Comparison of ENCODE assay signal across 1 cellular context in the genomic region with DNA sequence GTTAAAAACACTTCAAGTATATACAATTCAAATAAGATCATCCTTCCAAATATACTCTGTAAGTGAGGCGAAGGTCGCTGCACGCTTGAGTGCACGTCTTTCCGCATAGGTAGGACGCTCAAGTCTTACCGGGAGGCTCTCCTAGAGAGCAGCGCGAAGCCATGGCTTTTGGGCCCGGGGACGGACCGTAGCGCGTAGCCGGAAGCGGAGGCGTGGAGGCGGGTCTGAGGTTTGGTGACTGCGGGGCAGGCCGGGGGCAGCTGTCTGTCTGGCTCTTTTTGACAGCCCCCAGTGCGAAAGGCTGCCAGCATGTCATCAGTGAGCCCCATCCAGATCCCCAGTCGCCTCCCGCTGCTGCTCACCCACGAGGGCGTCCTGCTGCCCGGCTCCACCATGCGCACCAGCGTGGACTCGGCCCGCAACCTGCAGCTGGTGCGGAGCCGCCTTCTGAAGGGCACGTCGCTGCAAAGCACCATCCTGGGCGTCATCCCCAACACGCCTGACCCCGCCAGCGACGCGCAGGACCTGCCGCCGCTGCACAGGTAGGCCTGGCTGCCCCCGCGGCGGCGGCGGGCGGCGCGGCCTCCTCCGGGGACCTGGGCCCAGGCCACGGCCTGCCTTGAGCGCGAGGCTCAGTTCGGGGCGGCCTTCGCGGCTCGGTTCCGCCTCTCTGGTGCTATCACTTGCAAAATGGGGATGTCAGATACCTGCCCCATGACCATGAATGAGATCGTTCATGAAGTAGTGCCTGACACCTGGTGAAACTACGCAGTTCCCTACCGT.
TF ChIP-seq lines count a peak whose summit lies in the region.

A gene with protein sequence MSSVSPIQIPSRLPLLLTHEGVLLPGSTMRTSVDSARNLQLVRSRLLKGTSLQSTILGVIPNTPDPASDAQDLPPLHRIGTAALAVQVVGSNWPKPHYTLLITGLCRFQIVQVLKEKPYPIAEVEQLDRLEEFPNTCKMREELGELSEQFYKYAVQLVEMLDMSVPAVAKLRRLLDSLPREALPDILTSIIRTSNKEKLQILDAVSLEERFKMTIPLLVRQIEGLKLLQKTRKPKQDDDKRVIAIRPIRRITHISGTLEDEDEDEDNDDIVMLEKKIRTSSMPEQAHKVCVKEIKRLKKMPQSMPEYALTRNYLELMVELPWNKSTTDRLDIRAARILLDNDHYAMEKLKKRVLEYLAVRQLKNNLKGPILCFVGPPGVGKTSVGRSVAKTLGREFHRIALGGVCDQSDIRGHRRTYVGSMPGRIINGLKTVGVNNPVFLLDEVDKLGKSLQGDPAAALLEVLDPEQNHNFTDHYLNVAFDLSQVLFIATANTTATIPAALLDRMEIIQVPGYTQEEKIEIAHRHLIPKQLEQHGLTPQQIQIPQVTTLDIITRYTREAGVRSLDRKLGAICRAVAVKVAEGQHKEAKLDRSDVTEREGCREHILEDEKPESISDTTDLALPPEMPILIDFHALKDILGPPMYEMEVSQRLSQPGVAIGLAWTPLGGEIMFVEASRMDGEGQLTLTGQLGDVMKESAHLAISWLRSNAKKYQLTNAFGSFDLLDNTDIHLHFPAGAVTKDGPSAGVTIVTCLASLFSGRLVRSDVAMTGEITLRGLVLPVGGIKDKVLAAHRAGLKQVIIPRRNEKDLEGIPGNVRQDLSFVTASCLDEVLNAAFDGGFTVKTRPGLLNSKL (plus strand): TSS at position 221 of the 783 bp plus-strand sequence. CDS start 89 bp downstream, at position 310.

TF ChIP-seq in HepG2, 621 proteins besides CTCF, POLR2A, EP300 and RAD21 (continued from another document and continues in another):
- TF ChIP-seq, protein P1, sequence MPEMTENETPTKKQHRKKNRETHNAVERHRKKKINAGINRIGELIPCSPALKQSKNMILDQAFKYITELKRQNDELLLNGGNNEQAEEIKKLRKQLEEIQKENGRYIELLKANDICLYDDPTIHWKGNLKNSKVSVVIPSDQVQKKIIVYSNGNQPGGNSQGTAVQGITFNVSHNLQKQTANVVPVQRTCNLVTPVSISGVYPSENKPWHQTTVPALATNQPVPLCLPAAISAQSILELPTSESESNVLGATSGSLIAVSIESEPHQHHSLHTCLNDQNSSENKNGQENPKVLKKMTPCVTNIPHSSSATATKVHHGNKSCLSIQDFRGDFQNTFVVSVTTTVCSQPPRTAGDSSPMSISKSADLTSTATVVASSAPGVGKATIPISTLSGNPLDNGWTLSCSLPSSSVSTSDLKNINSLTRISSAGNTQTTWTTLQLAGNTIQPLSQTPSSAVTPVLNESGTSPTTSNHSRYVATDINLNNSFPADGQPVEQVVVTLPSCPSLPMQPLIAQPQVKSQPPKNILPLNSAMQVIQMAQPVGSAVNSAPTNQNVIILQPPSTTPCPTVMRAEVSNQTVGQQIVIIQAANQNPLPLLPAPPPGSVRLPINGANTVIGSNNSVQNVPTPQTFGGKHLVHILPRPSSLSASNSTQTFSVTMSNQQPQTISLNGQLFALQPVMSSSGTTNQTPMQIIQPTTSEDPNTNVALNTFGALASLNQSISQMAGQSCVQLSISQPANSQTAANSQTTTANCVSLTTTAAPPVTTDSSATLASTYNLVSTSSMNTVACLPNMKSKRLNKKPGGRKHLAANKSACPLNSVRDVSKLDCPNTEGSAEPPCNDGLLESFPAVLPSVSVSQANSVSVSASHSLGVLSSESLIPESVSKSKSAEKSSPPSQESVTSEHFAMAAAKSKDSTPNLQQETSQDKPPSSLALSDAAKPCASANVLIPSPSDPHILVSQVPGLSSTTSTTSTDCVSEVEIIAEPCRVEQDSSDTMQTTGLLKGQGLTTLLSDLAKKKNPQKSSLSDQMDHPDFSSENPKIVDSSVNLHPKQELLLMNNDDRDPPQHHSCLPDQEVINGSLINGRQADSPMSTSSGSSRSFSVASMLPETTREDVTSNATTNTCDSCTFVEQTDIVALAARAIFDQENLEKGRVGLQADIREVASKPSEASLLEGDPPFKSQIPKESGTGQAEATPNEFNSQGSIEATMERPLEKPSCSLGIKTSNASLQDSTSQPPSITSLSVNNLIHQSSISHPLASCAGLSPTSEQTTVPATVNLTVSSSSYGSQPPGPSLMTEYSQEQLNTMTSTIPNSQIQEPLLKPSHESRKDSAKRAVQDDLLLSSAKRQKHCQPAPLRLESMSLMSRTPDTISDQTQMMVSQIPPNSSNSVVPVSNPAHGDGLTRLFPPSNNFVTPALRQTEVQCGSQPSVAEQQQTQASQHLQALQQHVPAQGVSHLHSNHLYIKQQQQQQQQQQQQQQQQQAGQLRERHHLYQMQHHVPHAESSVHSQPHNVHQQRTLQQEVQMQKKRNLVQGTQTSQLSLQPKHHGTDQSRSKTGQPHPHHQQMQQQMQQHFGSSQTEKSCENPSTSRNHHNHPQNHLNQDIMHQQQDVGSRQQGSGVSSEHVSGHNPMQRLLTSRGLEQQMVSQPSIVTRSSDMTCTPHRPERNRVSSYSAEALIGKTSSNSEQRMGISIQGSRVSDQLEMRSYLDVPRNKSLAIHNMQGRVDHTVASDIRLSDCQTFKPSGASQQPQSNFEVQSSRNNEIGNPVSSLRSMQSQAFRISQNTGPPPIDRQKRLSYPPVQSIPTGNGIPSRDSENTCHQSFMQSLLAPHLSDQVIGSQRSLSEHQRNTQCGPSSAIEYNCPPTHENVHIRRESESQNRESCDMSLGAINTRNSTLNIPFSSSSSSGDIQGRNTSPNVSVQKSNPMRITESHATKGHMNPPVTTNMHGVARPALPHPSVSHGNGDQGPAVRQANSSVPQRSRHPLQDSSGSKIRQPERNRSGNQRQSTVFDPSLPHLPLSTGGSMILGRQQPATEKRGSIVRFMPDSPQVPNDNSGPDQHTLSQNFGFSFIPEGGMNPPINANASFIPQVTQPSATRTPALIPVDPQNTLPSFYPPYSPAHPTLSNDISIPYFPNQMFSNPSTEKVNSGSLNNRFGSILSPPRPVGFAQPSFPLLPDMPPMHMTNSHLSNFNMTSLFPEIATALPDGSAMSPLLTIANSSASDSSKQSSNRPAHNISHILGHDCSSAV (CRISPR knock-in tag; IDR thresholded peaks at IDR 0.05; ENCODE audit: borderline replicate concordance): 0 out of 2 replicates have a peak, but pooled peaks have one; percentile 61
- TF ChIP-seq NFKBIZ (CRISPR knock-in tag; IDR thresholded peaks at IDR 0.05): no peak
- TF ChIP-seq ZKSCAN8 (CRISPR knock-in tag; IDR thresholded peaks at IDR 0.05; ENCODE audit: borderline replicate concordance): peak; percentile 72; the same call in 1 of the 2 replicates
- TF ChIP-seq, protein P2, sequence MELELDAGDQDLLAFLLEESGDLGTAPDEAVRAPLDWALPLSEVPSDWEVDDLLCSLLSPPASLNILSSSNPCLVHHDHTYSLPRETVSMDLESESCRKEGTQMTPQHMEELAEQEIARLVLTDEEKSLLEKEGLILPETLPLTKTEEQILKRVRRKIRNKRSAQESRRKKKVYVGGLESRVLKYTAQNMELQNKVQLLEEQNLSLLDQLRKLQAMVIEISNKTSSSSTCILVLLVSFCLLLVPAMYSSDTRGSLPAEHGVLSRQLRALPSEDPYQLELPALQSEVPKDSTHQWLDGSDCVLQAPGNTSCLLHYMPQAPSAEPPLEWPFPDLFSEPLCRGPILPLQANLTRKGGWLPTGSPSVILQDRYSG (CRISPR knock-in tag; IDR thresholded peaks at IDR 0.05): peak; percentile 94
- TF ChIP-seq, protein P3, sequence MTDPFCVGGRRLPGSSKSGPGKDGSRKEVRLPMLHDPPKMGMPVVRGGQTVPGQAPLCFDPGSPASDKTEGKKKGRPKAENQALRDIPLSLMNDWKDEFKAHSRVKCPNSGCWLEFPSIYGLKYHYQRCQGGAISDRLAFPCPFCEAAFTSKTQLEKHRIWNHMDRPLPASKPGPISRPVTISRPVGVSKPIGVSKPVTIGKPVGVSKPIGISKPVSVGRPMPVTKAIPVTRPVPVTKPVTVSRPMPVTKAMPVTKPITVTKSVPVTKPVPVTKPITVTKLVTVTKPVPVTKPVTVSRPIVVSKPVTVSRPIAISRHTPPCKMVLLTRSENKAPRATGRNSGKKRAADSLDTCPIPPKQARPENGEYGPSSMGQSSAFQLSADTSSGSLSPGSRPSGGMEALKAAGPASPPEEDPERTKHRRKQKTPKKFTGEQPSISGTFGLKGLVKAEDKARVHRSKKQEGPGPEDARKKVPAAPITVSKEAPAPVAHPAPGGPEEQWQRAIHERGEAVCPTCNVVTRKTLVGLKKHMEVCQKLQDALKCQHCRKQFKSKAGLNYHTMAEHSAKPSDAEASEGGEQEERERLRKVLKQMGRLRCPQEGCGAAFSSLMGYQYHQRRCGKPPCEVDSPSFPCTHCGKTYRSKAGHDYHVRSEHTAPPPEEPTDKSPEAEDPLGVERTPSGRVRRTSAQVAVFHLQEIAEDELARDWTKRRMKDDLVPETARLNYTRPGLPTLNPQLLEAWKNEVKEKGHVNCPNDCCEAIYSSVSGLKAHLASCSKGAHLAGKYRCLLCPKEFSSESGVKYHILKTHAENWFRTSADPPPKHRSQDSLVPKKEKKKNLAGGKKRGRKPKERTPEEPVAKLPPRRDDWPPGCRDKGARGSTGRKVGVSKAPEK (CRISPR knock-in tag; IDR thresholded peaks at IDR 0.05; ENCODE audit: borderline replicate concordance): no peak
- TF ChIP-seq ZNF510 (CRISPR knock-in tag; IDR thresholded peaks at IDR 0.05; ENCODE audit: low read depth): 0 out of 2 replicates have a peak, but pooled peaks have one; percentile 28
- peak; percentile 87 for TF ChIP-seq ZNF230 (CRISPR knock-in tag; IDR thresholded peaks at IDR 0.05)
- no peak for TF ChIP-seq ZNF569 (CRISPR knock-in tag; IDR thresholded peaks at IDR 0.05; ENCODE audit: borderline replicate concordance)
- TF ChIP-seq, protein P4, sequence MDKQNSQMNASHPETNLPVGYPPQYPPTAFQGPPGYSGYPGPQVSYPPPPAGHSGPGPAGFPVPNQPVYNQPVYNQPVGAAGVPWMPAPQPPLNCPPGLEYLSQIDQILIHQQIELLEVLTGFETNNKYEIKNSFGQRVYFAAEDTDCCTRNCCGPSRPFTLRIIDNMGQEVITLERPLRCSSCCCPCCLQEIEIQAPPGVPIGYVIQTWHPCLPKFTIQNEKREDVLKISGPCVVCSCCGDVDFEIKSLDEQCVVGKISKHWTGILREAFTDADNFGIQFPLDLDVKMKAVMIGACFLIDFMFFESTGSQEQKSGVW (CRISPR knock-in tag; IDR thresholded peaks at IDR 0.05; ENCODE audit: borderline replicate concordance): no peak
- no peak; the same call in 1 of the 2 replicates for TF ChIP-seq TMF1 (CRISPR knock-in tag; IDR thresholded peaks at IDR 0.05; ENCODE audit: low read depth)
- TF ChIP-seq MLLT10 (CRISPR knock-in tag; IDR thresholded peaks at IDR 0.05): no peak; the same call in 1 of the 2 replicates
- TF ChIP-seq FOXM1 (CRISPR knock-in tag; IDR thresholded peaks at IDR 0.05): no peak
- TF ChIP-seq ZNF34 (CRISPR knock-in tag; IDR thresholded peaks at IDR 0.05; ENCODE audit: borderline replicate concordance): 0 out of 2 replicates have a peak, but pooled peaks have one; percentile 24
- peak; percentile 93 for TF ChIP-seq PHF8 (CRISPR knock-in tag; IDR thresholded peaks at IDR 0.05)
- TF ChIP-seq, protein P5, sequence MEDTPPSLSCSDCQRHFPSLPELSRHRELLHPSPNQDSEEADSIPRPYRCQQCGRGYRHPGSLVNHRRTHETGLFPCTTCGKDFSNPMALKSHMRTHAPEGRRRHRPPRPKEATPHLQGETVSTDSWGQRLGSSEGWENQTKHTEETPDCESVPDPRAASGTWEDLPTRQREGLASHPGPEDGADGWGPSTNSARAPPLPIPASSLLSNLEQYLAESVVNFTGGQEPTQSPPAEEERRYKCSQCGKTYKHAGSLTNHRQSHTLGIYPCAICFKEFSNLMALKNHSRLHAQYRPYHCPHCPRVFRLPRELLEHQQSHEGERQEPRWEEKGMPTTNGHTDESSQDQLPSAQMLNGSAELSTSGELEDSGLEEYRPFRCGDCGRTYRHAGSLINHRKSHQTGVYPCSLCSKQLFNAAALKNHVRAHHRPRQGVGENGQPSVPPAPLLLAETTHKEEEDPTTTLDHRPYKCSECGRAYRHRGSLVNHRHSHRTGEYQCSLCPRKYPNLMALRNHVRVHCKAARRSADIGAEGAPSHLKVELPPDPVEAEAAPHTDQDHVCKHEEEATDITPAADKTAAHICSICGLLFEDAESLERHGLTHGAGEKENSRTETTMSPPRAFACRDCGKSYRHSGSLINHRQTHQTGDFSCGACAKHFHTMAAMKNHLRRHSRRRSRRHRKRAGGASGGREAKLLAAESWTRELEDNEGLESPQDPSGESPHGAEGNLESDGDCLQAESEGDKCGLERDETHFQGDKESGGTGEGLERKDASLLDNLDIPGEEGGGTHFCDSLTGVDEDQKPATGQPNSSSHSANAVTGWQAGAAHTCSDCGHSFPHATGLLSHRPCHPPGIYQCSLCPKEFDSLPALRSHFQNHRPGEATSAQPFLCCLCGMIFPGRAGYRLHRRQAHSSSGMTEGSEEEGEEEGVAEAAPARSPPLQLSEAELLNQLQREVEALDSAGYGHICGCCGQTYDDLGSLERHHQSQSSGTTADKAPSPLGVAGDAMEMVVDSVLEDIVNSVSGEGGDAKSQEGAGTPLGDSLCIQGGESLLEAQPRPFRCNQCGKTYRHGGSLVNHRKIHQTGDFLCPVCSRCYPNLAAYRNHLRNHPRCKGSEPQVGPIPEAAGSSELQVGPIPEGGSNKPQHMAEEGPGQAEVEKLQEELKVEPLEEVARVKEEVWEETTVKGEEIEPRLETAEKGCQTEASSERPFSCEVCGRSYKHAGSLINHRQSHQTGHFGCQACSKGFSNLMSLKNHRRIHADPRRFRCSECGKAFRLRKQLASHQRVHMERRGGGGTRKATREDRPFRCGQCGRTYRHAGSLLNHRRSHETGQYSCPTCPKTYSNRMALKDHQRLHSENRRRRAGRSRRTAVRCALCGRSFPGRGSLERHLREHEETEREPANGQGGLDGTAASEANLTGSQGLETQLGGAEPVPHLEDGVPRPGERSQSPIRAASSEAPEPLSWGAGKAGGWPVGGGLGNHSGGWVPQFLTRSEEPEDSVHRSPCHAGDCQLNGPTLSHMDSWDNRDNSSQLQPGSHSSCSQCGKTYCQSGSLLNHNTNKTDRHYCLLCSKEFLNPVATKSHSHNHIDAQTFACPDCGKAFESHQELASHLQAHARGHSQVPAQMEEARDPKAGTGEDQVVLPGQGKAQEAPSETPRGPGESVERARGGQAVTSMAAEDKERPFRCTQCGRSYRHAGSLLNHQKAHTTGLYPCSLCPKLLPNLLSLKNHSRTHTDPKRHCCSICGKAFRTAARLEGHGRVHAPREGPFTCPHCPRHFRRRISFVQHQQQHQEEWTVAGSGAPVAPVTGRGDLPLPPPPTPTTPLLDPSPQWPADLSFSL (CRISPR knock-in tag; IDR thresholded peaks at IDR 0.05): no peak
- no peak for TF ChIP-seq ATAD3A (CRISPR knock-in tag; IDR thresholded peaks at IDR 0.05)
- TF ChIP-seq ZSCAN12 (CRISPR knock-in tag; IDR thresholded peaks at IDR 0.05): peak; percentile 42; the same call in 1 of the 2 replicates
- peak; percentile 96; the same call in 1 of the 2 replicates for TF ChIP-seq MTA1 (CRISPR knock-in tag; IDR thresholded peaks at IDR 0.05; ENCODE audit: borderline replicate concordance)
- TF ChIP-seq ZFYVE20 (CRISPR knock-in tag; IDR thresholded peaks at IDR 0.05; ENCODE audit: borderline replicate concordance, low read depth): peak; percentile 94; the same call in 1 of the 2 replicates
- TF ChIP-seq, protein P6, sequence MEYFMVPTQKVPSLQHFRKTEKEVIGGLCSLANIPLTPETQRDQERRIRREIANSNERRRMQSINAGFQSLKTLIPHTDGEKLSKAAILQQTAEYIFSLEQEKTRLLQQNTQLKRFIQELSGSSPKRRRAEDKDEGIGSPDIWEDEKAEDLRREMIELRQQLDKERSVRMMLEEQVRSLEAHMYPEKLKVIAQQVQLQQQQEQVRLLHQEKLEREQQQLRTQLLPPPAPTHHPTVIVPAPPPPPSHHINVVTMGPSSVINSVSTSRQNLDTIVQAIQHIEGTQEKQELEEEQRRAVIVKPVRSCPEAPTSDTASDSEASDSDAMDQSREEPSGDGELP (IDR thresholded peaks at IDR 0.05; ENCODE audit: borderline replicate concordance, low read depth): peak; percentile 89
- TF ChIP-seq NCOA1 (CRISPR knock-in tag; IDR thresholded peaks at IDR 0.05): 0 out of 2 replicates have a peak, but pooled peaks have one; percentile 72
